In the genomic region with DNA sequence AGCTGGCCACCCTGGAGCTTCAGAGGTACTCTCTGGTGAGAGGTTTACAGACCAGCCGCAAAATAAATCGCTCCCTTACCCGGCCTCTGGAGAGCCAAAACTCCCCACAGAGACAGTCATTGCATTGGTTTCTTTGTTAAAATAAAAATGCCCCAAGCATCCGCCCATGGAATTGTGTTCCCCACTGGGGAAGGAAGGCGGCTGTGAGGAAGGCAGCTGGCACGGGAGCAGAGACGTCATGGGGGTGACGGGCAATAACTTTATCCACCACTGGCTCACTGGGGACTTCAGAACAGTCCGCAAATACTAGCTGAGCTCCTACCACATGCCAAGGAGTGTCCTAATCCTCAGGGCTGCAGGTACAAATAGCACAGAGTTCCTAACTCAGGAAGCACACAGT, we compare ENCODE assay signal across 22 cellular contexts.
"Had no signal": no experiment of that assay in that cellular context is flagged by ENCODE, and none has a peak within 500 bp of the region (broad histone marks: within the 10 kb centered on the region; RNA-seq: fewer than 3 reads in every experiment).

No MANE protein-coding gene starts in this region.

- H3K4me1 Mint-ChIP-seq: stimulated activated effector memory CD8-positive, alpha-beta T cell treated with anti-CD3 and anti-CD28 coated beads, Interleukin-12 subunit alpha, Interleukin-12 subunit beta, amount 100 ng/mL, for 72 hours had no signal

- H3K36me3 Mint-ChIP-seq: naive thymus-derived CD8-positive, alpha-beta T cell; stimulated activated effector memory CD8-positive, alpha-beta T cell treated with anti-CD3 and anti-CD28 coated beads, Interleukin-12 subunit alpha, Interleukin-12 subunit beta, amount 100 ng/mL, for 72 hours had no signal

- H2AFZ ChIP-seq: parathyroid adenoma had no signal

- H3K27me3 ChIP-seq: sigmoid colon, stomach, thyroid gland, uterus had no signal

- H3K27ac Mint-ChIP-seq: naive thymus-derived CD8-positive, alpha-beta T cell; nephron progenitor cell; stimulated activated effector memory CD8-positive, alpha-beta T cell treated with anti-CD3 and anti-CD28 coated beads, Interleukin-12 subunit alpha, Interleukin-12 subunit beta, amount 100 ng/mL, for 72 hours had no signal

- H3K4me3 ChIP-seq: dorsolateral prefrontal cortex, prostate gland, sigmoid colon, stomach, thyroid gland, uterus had no signal

- H3K27ac ChIP-seq: dorsolateral prefrontal cortex, neutrophil, parathyroid adenoma, prostate gland, sigmoid colon, stomach, uterus had no signal

- H3K9me3 ChIP-seq: neutrophil, prostate gland, sigmoid colon, thyroid gland, uterus had no signal

- H3K36me3 ChIP-seq: neutrophil, prostate gland, sigmoid colon, stomach, thyroid gland, uterus had no signal

- H3K4me3 Mint-ChIP-seq: naive thymus-derived CD8-positive, alpha-beta T cell; stimulated activated effector memory CD8-positive, alpha-beta T cell treated with anti-CD3 and anti-CD28 coated beads, Interleukin-12 subunit alpha, Interleukin-12 subunit beta, amount 100 ng/mL, for 72 hours had no signal

- H3K9me3 Mint-ChIP-seq: stimulated activated effector memory CD8-positive, alpha-beta T cell treated with anti-CD3 and anti-CD28 coated beads, Interleukin-12 subunit alpha, Interleukin-12 subunit beta, amount 100 ng/mL, for 72 hours had no signal

- DNase-seq: cerebellar nuclear complex; dorsolateral prefrontal cortex; effector CD4-positive, alpha-beta T cell; hypothalamus; left ventricle myocardium superior; mammary epithelial cell; mesendoderm; midbrain; naive thymus-derived CD8-positive, alpha-beta T cell; nephron progenitor cell; right cardiac atrium; stimulated activated CD4-positive, alpha-beta T cell treated with anti-CD3 and anti-CD28 coated beads, Interleukin-4, amount 100 ng/mL, for 24 hours; stimulated activated naive CD4-positive, alpha-beta T cell treated with Interleukin-2 at 50 U/mL for 16 hours; stomach; thyroid gland; trophoblast cell; uterus had no signal

- H3K9ac ChIP-seq: parathyroid adenoma had no signal

- H3K4me1 ChIP-seq: parathyroid adenoma, prostate gland, thyroid gland, uterus had no signal
